In genomic region chr11:120096756-120097191, GRCh38 we compare ENCODE assay signal across 23 cellular contexts. TPM values are rescaled to one million over a fixed set of nuclear protein-coding genes. Genes with fewer than 3 reads are reported as not detected.
A peak's percentile ranks its signal among the peaks of the same experiment; 100 is the strongest.
DNase-seq lines count a peak whose midpoint lies in the region; ATAC-seq and TF ChIP-seq lines count a peak whose summit lies in the region.
"Had no signal": no experiment of that assay in that cellular context is flagged by ENCODE, and none has a peak within 500 bp of the region (broad histone marks: within the 10 kb centered on the region; RNA-seq: fewer than 3 reads in every experiment).

No MANE protein-coding gene starts in this region.

- no peak overlapping the region for H3K27ac Mint-ChIP-seq in GM23338
- H3K27ac Mint-ChIP-seq: activated CD4-positive, alpha-beta T cell treated with anti-CD3 and anti-CD28 coated beads for 36 hours; T-cell had no signal

- H2BK120ac ChIP-seq in neuronal stem cell (ENCODE audit: low read depth, low read length): no peak overlapping the region

- no peak overlapping the region for H3K23ac ChIP-seq in neuronal stem cell (ENCODE audit: low read depth, low read length, poor library complexity)

- H3K79me2 ChIP-seq in GM23338 (replicated peaks; ENCODE audit: insufficient read depth): no peaks in the 10 kb centered on the region
- H3K79me2 ChIP-seq in hepatocyte: no peaks in the 10 kb centered on the region
- H3K79me2 ChIP-seq: parathyroid adenoma had no signal

- H3K4me3 ChIP-seq in GM23338 (no peak overlapping the region), hepatocyte (no peak overlapping the region), neuronal stem cell (ENCODE audit: low read length in 2 of 2) (no peak overlapping the region), right atrium auricular region (no peak overlapping the region)

- H2AFZ ChIP-seq in GM23338 (peak overlapping the region; percentile 89), hepatocyte (no peak overlapping the region), neuronal stem cell (ENCODE audit: low read length) (peak overlapping the region; percentile 44)
- H2AFZ ChIP-seq: parathyroid adenoma had no signal

- no peaks in the 10 kb centered on the region; the same call in 1 of the 2 replicates for H4K20me1 ChIP-seq in GM23338 (replicated peaks; ENCODE audit: insufficient read depth)
- no peaks in the 10 kb centered on the region for H4K20me1 ChIP-seq in hepatocyte (ENCODE audit: insufficient read depth, poor library complexity, severe bottlenecking)

- H3K27ac ChIP-seq in GM23338 (ENCODE audit: low read depth) (no peak overlapping the region), hepatocyte (no peak overlapping the region), neuronal stem cell (replicated peaks; ENCODE audit: low read length) (no peak overlapping the region), right atrium auricular region (no peak overlapping the region)
- H3K27ac ChIP-seq: C4-2B, parathyroid adenoma had no signal

- H3K27me3 ChIP-seq in GM23338 (ENCODE audit: insufficient read depth): no peaks in the 10 kb centered on the region
- H3K27me3 ChIP-seq in hepatocyte: no peaks in the 10 kb centered on the region
- H3K27me3 ChIP-seq in neuronal stem cell (ENCODE audit: control insufficient read depth in 3 of 3, insufficient read depth in 3 of 3, low read depth in 1 of 3, low read length in 3 of 3): peaks cover 0 to 54% (median 0%) of the 10 kb centered on the region in 3 experiments
- H3K27me3 ChIP-seq in right atrium auricular region: no peaks in the 10 kb centered on the region

- H3K9me3 ChIP-seq in hepatocyte (ENCODE audit: low read depth): no peaks in the 10 kb centered on the region
- no peaks in the 10 kb centered on the region for H3K9me3 ChIP-seq in neuronal stem cell (replicated peaks in 1 of 2; ENCODE audit: control insufficient read depth in 2 of 2, insufficient read depth in 1 of 2, low read depth in 1 of 2, low read length in 2 of 2)
- no peaks in the 10 kb centered on the region for H3K9me3 ChIP-seq in right atrium auricular region

- TF ChIP-seq CTCF in GM23338 (conservative IDR thresholded peaks at IDR 0.05; ENCODE audit: low read depth in 2 of 2) (no peak), hepatocyte (IDR thresholded peaks at IDR 0.05; ENCODE audit: poor library complexity) (no peak), right atrium auricular region (IDR thresholded peaks at IDR 0.05) (no peak)

- peak overlapping the region; percentile 69 for H3K4me2 ChIP-seq in GM23338
- peak overlapping the region; percentile 39 for H3K4me2 ChIP-seq in hepatocyte
- H3K4me2 ChIP-seq in neuronal stem cell (ENCODE audit: insufficient read depth, low read length, poor library complexity, severe bottlenecking): peak overlapping the region; percentile 35

- H2BK12ac ChIP-seq in neuronal stem cell (ENCODE audit: low read length): no peak overlapping the region

- H3K36me3 ChIP-seq in GM23338 (ENCODE audit: insufficient read depth) (no peaks in the 10 kb centered on the region; the same call in 1 of the 2 replicates), hepatocyte (replicated peaks; ENCODE audit: insufficient read depth, low read depth) (no peaks in the 10 kb centered on the region), neuronal stem cell (replicated peaks in 1 of 2; ENCODE audit: control insufficient read depth in 2 of 2, insufficient read depth in 2 of 2, low read length in 2 of 2) (no peaks in the 10 kb centered on the region), right atrium auricular region (no peaks in the 10 kb centered on the region)

- H2BK15ac ChIP-seq in neuronal stem cell (ENCODE audit: low read length): no peak overlapping the region

- peak; percentile 43 for DNase-seq in GM23338 (ENCODE audit: low spot score)
- peak; percentile 17 for DNase-seq in OCI-M1 (lab: John Stamatoyannopoulos, UW)
- DNase-seq in hepatocyte (ENCODE audit: low spot score): peak; percentile 69
- DNase-seq in neuronal stem cell (ENCODE audit: low spot score): peak; percentile 24
- no peak for DNase-seq in NCI-H510A treated with DMSO at 0.1 percent for 48 hours (lab: John Stamatoyannopoulos, UW)
- no peak for DNase-seq in right atrium auricular region (ENCODE audit: low spot score)
- DNase-seq in GM03348 (ENCODE audit: low spot score): no peak
- DNase-seq: activated CD4-positive, alpha-beta T cell treated with anti-CD3 and anti-CD28 coated beads for 36 hours; activated naive CD4-positive, alpha-beta T cell treated with anti-CD3 and anti-CD28 coated beads, Interleukin-2, amount 50 U/mL, for 16 hours; effector CD8-positive, alpha-beta T cell; IMR-90; kidney glomerular epithelial cell; NCI-H146; NCI-H226; Right ventricle myocardium superior; substantia nigra; T-cell had no signal

- no peaks in the 10 kb centered on the region for H3K36me3 Mint-ChIP-seq in GM23338 (ENCODE audit: low read depth)
- H3K36me3 Mint-ChIP-seq: T-cell had no signal

- H4K8ac ChIP-seq in neuronal stem cell (ENCODE audit: low read depth, low read length): no peak overlapping the region

- H3K9ac ChIP-seq in neuronal stem cell (ENCODE audit: low read depth, low read length, poor library complexity): no peak overlapping the region
- H3K9ac ChIP-seq: parathyroid adenoma had no signal

- peak overlapping the region; percentile 8 for H3K18ac ChIP-seq in neuronal stem cell (ENCODE audit: low read length)

- peaks cover 25% of the 10 kb centered on the region for H3K4me1 Mint-ChIP-seq in GM23338
- H3K4me1 Mint-ChIP-seq: activated CD4-positive, alpha-beta T cell treated with anti-CD3 and anti-CD28 coated beads for 36 hours; T-cell had no signal

- ATAC-seq in GM23338: peak; percentile 74
- no peak for ATAC-seq in GM21737 (IDR thresholded peaks at IDR 0.05; ENCODE audit: unreplicated experiment)
- ATAC-seq: activated CD4-positive, alpha-beta T cell treated with anti-CD3 and anti-CD28 coated beads for 36 hours; T-cell had no signal

- H3K4me3 Mint-ChIP-seq in GM23338: peak overlapping the region; percentile 47
- H3K4me3 Mint-ChIP-seq: activated CD4-positive, alpha-beta T cell treated with anti-CD3 and anti-CD28 coated beads for 36 hours; T-cell had no signal

- no peak overlapping the region for H4K91ac ChIP-seq in neuronal stem cell (ENCODE audit: low read depth, low read length, poor library complexity)

- no peaks in the 10 kb centered on the region for H3K9me3 Mint-ChIP-seq in GM23338
- H3K9me3 Mint-ChIP-seq: T-cell had no signal

- H3K4me1 ChIP-seq in GM23338 (ENCODE audit: insufficient read depth): peaks cover 16% of the 10 kb centered on the region; the same call in 1 of the 2 replicates
- peaks cover 17% of the 10 kb centered on the region for H3K4me1 ChIP-seq in hepatocyte (ENCODE audit: insufficient read depth)
- peaks cover 3 to 17% of the 10 kb centered on the region in 2 donors for H3K4me1 ChIP-seq in neuronal stem cell (ENCODE audit: control insufficient read depth in 2 of 2, insufficient read depth in 1 of 2, low read depth in 1 of 2, low read length in 2 of 2)
- H3K4me1 ChIP-seq in right atrium auricular region: no peaks in the 10 kb centered on the region
- H3K4me1 ChIP-seq: parathyroid adenoma had no signal

- no peak overlapping the region for H2BK5ac ChIP-seq in neuronal stem cell (ENCODE audit: low read length)

- no peaks in the 10 kb centered on the region for H3K9me2 ChIP-seq in GM23338 (ENCODE audit: insufficient read depth)
- no peaks in the 10 kb centered on the region for H3K9me2 ChIP-seq in hepatocyte (replicated peaks; ENCODE audit: insufficient read depth)

- no peaks in the 10 kb centered on the region for H3F3A ChIP-seq in GM23338 (replicated peaks; ENCODE audit: low read depth)

- 23% methylated on average over 10 of the region's 10 CpGs for WGBS in hepatocyte (ENCODE audit: low lambda C conversion rate, missing lambda C conversion rate)
- no CpG with 5 or more reads among the region's 10 CpGs for WGBS in neuronal stem cell (ENCODE audit: extremely low coverage in 2 of 2, insufficient read length in 2 of 2, insufficient replicate concordance in 1 of 2), 2 donors

- H3K27me3 Mint-ChIP-seq in GM23338 (ENCODE audit: insufficient read depth, low read depth, poor library complexity): peaks cover 26% of the 10 kb centered on the region

- no peak overlapping the region for H2AK5ac ChIP-seq in neuronal stem cell (ENCODE audit: low read depth, low read length)

- H3K4ac ChIP-seq in neuronal stem cell (ENCODE audit: low read length): no peak overlapping the region

- no peak overlapping the region for H3K14ac ChIP-seq in neuronal stem cell (ENCODE audit: low read length)

- H3K79me1 ChIP-seq in neuronal stem cell (ENCODE audit: low read depth, low read length): no peaks in the 10 kb centered on the region

TF ChIP-seq in GM23338, 12 proteins besides CTCF, POLR2A, EP300 and RAD21 (continues in another document):
- no peak for TF ChIP-seq JUNB (IDR thresholded peaks at IDR 0.05; ENCODE audit: unreplicated experiment)
- no peak for TF ChIP-seq NANOG (IDR thresholded peaks at IDR 0.05; ENCODE audit: borderline replicate concordance)
- TF ChIP-seq, protein P1, sequence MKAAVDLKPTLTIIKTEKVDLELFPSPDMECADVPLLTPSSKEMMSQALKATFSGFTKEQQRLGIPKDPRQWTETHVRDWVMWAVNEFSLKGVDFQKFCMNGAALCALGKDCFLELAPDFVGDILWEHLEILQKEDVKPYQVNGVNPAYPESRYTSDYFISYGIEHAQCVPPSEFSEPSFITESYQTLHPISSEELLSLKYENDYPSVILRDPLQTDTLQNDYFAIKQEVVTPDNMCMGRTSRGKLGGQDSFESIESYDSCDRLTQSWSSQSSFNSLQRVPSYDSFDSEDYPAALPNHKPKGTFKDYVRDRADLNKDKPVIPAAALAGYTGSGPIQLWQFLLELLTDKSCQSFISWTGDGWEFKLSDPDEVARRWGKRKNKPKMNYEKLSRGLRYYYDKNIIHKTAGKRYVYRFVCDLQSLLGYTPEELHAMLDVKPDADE (IDR thresholded peaks at IDR 0.05): no peak

RNA-seq across cellular contexts. Expression of gene TRIM29, which starts 41.1 kb away (rescaled TPM):
- 0.16 and 0.28 TPM in 2 replicates for total RNA-seq in GM23338 (2014; rRNA removed; shearing (Covaris generic))
- polyA plus RNA-seq in GM23338 (2016; fragmentation: Nextera tagmentation; extraction: Ambion mirVana) (not detected in 2 replicates), hepatocyte (8.5 and 9.4 TPM in 2 replicates)
- total RNA-seq in hepatocyte (7.7 and 11.2 TPM in 2 replicates), right atrium auricular region (1 to 10 TPM in 1 of 2 donors, under 1 TPM in 1; 0.85 to 2.7 TPM)
- polyA plus RNA-seq in neuronal stem cell (2013, experiment 1 of 2): 0.03 TPM
- not detected for polyA plus RNA-seq in neuronal stem cell (2013, experiment 2 of 2)
- total RNA-seq: activated CD4-positive, alpha-beta T cell treated with anti-CD3 and anti-CD28 coated beads for 36 hours; frontal cortex; IMR-90; lung microvascular endothelial cell; myocyte; Right ventricle myocardium superior; T-cell had no signal
- polyA plus RNA-seq: IMR-90 had no signal

Comparison
In these comparisons a context has a peak if more than half of its experiments do, and no peak if none do; other contexts are left out.
1. DNase-seq: peak in GM23338 (single experiment), OCI-M1 (single experiment), hepatocyte (single experiment) and neuronal stem cell (single experiment); none in NCI-H510A treated with DMSO at 0.1 percent for 48 hours (single experiment), right atrium auricular region (single experiment) and GM03348 (single experiment).
2. Peak in every context shown above with its lines, with median percentiles within 50 percentile points of each other: H3K4me2 ChIP-seq.